8 cellular contexts compared by ENCODE assay signal in genomic region chr9:6008169-6008979, GRCh38. TPM values are rescaled to one million over a fixed set of nuclear protein-coding genes. Genes with fewer than 3 reads are reported as not detected.
DNase-seq lines count a peak whose midpoint lies in the region; ATAC-seq and TF ChIP-seq lines count a peak whose summit lies in the region.

No MANE protein-coding gene starts in this region.

- H3K4me3 Mint-ChIP-seq in activated T-helper 17 cell treated with anti-CD3 and anti-CD28 coated beads, Interleukin-2, amount 50 U/mL, for 72 hours = peak overlapping the region; percentile 95
- H3K4me3 Mint-ChIP-seq in naive thymus-derived CD4-positive, alpha-beta T cell = peak overlapping the region; percentile 74 to 99 (median 94)
- H3K4me3 Mint-ChIP-seq in stimulated activated memory B cell treated with anti-CD40 and anti-IgM and Interleukin-4, amounts not matched to agents 10 μg/mL and 1 μg/mL and 100 μg/mL, for 72 hours = peak overlapping the region; percentile 94

- peaks cover 52% of the 10 kb centered on the region for H3K36me3 Mint-ChIP-seq in activated T-helper 17 cell treated with anti-CD3 and anti-CD28 coated beads, Interleukin-2, amount 50 U/mL, for 72 hours (ENCODE audit: low read depth)
- H3K36me3 Mint-ChIP-seq in naive thymus-derived CD4-positive, alpha-beta T cell = peaks cover 21 to 42% (median 30%) of the 10 kb centered on the region in 5 donors
- peaks cover 46% of the 10 kb centered on the region for H3K36me3 Mint-ChIP-seq in stimulated activated memory B cell treated with anti-CD40 and anti-IgM and Interleukin-4, amounts not matched to agents 10 μg/mL and 1 μg/mL and 100 μg/mL, for 72 hours

- DNase-seq in GM23248 = peak; percentile 99
- peak; percentile 99 for DNase-seq in Karpas-422
- peak; percentile 99 for DNase-seq in RKO (ENCODE audit: low spot score)
- peak; percentile 99 to 100 for DNase-seq in fibroblast of lung (ENCODE audit: low read depth in 2 of 2)
- DNase-seq in naive thymus-derived CD4-positive, alpha-beta T cell = peak; percentile 79 to 98 (median 93)

- H2AFZ ChIP-seq in GM23248 (peak overlapping the region; percentile 91), Karpas-422 (ENCODE audit: low read length) (no peak overlapping the region; the same call in 1 of the 2 replicates), fibroblast of lung (ENCODE audit: low read length) (peak overlapping the region; percentile 37)

- CTCF ChIA-PET in naive thymus-derived CD4-positive, alpha-beta T cell (lab: Charles Lee) = interaction anchor here (0.6 to 1.1 kb wide), 2 partner anchors 16 to 735 kb away, joined by 4 read pairs; no protein-coding TSS in a partner anchor

- H3K36me3 ChIP-seq in DOHH2 (ENCODE audit: control insufficient read depth, low read length) (peaks cover 39% of the 10 kb centered on the region), GM23248 (ENCODE audit: low read depth) (peaks cover 23% of the 10 kb centered on the region), Karpas-422 (ENCODE audit: insufficient read depth, low read length) (peaks cover 20% of the 10 kb centered on the region), fibroblast of lung (ENCODE audit: control insufficient read depth, insufficient read depth, low read length) (no peaks in the 10 kb centered on the region)
- H3K36me3 ChIP-seq in naive thymus-derived CD4-positive, alpha-beta T cell (ENCODE audit: control insufficient read depth in 2 of 3, insufficient read depth in 3 of 3, low read length in 3 of 3) = peaks cover 0 to 13% (median 0%) of the 10 kb centered on the region in 3 experiments

- POLR2A ChIA-PET in naive thymus-derived CD4-positive, alpha-beta T cell (lab: Charles Lee) = interaction anchor here (0.6 to 3.8 kb wide), 18 partner anchors 8 to 1215 kb away, joined by 3 to 37 read pairs (median 4); partner anchors contain the start of genes CD274, ERMP1, KDM4C and RANBP6

- intact Hi-C loops in naive thymus-derived CD4-positive, alpha-beta T cell (cut with micrococcal nuclease) = loop anchor here (1.0 to 5.0 kb wide), 19 partner anchors 36 to 1789 kb away; partner anchors contain the start of genes AK3 (in 2 of the 2), CD274 (in 2 of the 2), KDM4C (in 2 of the 2) and UHRF2 (in 2 of the 2)

- peak overlapping the region; percentile 92 for H3K27ac Mint-ChIP-seq in activated T-helper 17 cell treated with anti-CD3 and anti-CD28 coated beads, Interleukin-2, amount 50 U/mL, for 72 hours
- peak overlapping the region; percentile 83 to 97 (median 91) for H3K27ac Mint-ChIP-seq in naive thymus-derived CD4-positive, alpha-beta T cell
- H3K27ac Mint-ChIP-seq in stimulated activated memory B cell treated with anti-CD40 and anti-IgM and Interleukin-4, amounts not matched to agents 10 μg/mL and 1 μg/mL and 100 μg/mL, for 72 hours = peak overlapping the region; percentile 83

- no peaks in the 10 kb centered on the region for H3K27me3 Mint-ChIP-seq in activated T-helper 17 cell treated with anti-CD3 and anti-CD28 coated beads, Interleukin-2, amount 50 U/mL, for 72 hours
- no peaks in the 10 kb centered on the region for H3K27me3 Mint-ChIP-seq in naive thymus-derived CD4-positive, alpha-beta T cell
- no peaks in the 10 kb centered on the region for H3K27me3 Mint-ChIP-seq in stimulated activated memory B cell treated with anti-CD40 and anti-IgM and Interleukin-4, amounts not matched to agents 10 μg/mL and 1 μg/mL and 100 μg/mL, for 72 hours

- H3K4me1 ChIP-seq in DOHH2 (ENCODE audit: control insufficient read depth, low read length) = peaks cover 40% of the 10 kb centered on the region
- H3K4me1 ChIP-seq in GM23248 (ENCODE audit: insufficient read depth) = peaks cover 15% of the 10 kb centered on the region
- H3K4me1 ChIP-seq in Karpas-422 (ENCODE audit: low read length) = peaks cover 66% of the 10 kb centered on the region
- H3K4me1 ChIP-seq in fibroblast of lung (ENCODE audit: control insufficient read depth, extremely low read depth, insufficient read depth, low read length) = peaks cover 5% of the 10 kb centered on the region
- peaks cover 20 to 36% of the 10 kb centered on the region in 2 donors for H3K4me1 ChIP-seq in naive thymus-derived CD4-positive, alpha-beta T cell (ENCODE audit: control insufficient read depth in 2 of 2, insufficient read depth in 2 of 2, low read length in 2 of 2)

- in situ Hi-C loops in GM23248 (cut with MboI) = no loop called here

- peak overlapping the region; percentile 93 for H3K9ac ChIP-seq in GM23248
- peak overlapping the region; percentile 88 for H3K9ac ChIP-seq in Karpas-422 (ENCODE audit: low read length)
- peak overlapping the region; percentile 85 for H3K9ac ChIP-seq in fibroblast of lung (ENCODE audit: insufficient read depth, low read length)

- ATAC-seq in activated T-helper 17 cell treated with anti-CD3 and anti-CD28 coated beads, Interleukin-2, amount 50 U/mL, for 72 hours (replicated peaks) = peak; percentile 80
- peak; percentile 84 for ATAC-seq in naive thymus-derived CD4-positive, alpha-beta T cell
- ATAC-seq in stimulated activated memory B cell treated with anti-CD40 and anti-IgM and Interleukin-4, amounts not matched to agents 10 μg/mL and 1 μg/mL and 100 μg/mL, for 72 hours = peak; percentile 89

- H3F3A ChIP-seq in DOHH2 (ENCODE audit: control insufficient read depth, insufficient read depth) (peaks cover 15% of the 10 kb centered on the region; the same call in 1 of the 2 replicates), GM23248 (ENCODE audit: insufficient read depth) (peaks cover 22% of the 10 kb centered on the region)

- 1 to 2% methylated on average over 16 to 36 of the region's 40 CpGs for WGBS in GM23248 (ENCODE audit: low coverage in 1 of 2, low lambda C conversion rate in 2 of 2, missing lambda C conversion rate in 2 of 2), 2 experiments

- peak overlapping the region; percentile 77 for H3K4me2 ChIP-seq in DOHH2 (ENCODE audit: low read length)
- H3K4me2 ChIP-seq in GM23248 (ENCODE audit: unreplicated experiment) = peak overlapping the region; percentile 84
- H3K4me2 ChIP-seq in Karpas-422 (ENCODE audit: low read depth, low read length, poor library complexity, severe bottlenecking) = peak overlapping the region; percentile 96
- peak overlapping the region; percentile 59 for H3K4me2 ChIP-seq in fibroblast of lung (ENCODE audit: extremely low read depth, insufficient read depth, low read length)

- H3K79me2 ChIP-seq in DOHH2 (ENCODE audit: control insufficient read depth, low read length) = peaks cover 86% of the 10 kb centered on the region
- H3K79me2 ChIP-seq in GM23248 (ENCODE audit: insufficient read depth) = peaks cover 78% of the 10 kb centered on the region
- peaks cover 79% of the 10 kb centered on the region for H3K79me2 ChIP-seq in Karpas-422 (ENCODE audit: low read length)
- H3K79me2 ChIP-seq in fibroblast of lung (ENCODE audit: control insufficient read depth, insufficient read depth, low read length) = peaks cover 44% of the 10 kb centered on the region

- peak overlapping the region; percentile 82 for H3K4me3 ChIP-seq in DOHH2 (ENCODE audit: low read length)
- H3K4me3 ChIP-seq in GM23248 = peak overlapping the region; percentile 91
- H3K4me3 ChIP-seq in Karpas-422 (ENCODE audit: low read length) = peak overlapping the region; percentile 96
- H3K4me3 ChIP-seq in fibroblast of lung (replicated peaks in 1 of 4; ENCODE audit: control extremely low read depth in 1 of 4, insufficient read depth in 1 of 4, low read depth in 3 of 4, low read length in 4 of 4) = peak overlapping the region; percentile 79 to 84 (median 82)
- H3K4me3 ChIP-seq in naive thymus-derived CD4-positive, alpha-beta T cell (ENCODE audit: low read length) = peak overlapping the region; percentile 75

- peaks cover 6% of the 10 kb centered on the region for H3K9me3 Mint-ChIP-seq in activated T-helper 17 cell treated with anti-CD3 and anti-CD28 coated beads, Interleukin-2, amount 50 U/mL, for 72 hours
- H3K9me3 Mint-ChIP-seq in naive thymus-derived CD4-positive, alpha-beta T cell = peaks cover 0 to 29% (median 10%) of the 10 kb centered on the region in 11 donors
- H3K9me3 Mint-ChIP-seq in stimulated activated memory B cell treated with anti-CD40 and anti-IgM and Interleukin-4, amounts not matched to agents 10 μg/mL and 1 μg/mL and 100 μg/mL, for 72 hours = peaks cover 3% of the 10 kb centered on the region

- TF ChIP-seq CTCF in DOHH2 (IDR thresholded peaks at IDR 0.05; ENCODE audit: low read depth, low read length, poor library complexity, severe bottlenecking) (no peak), fibroblast of lung (conservative IDR thresholded peaks at IDR 0.05 in 1 of 2, IDR thresholded peaks at IDR 0.05 in 1 of 2; ENCODE audit: low read depth in 1 of 2, low read length in 2 of 2) (no peak)

- H3K4me1 Mint-ChIP-seq in activated T-helper 17 cell treated with anti-CD3 and anti-CD28 coated beads, Interleukin-2, amount 50 U/mL, for 72 hours = peaks cover 30% of the 10 kb centered on the region
- peaks cover 26 to 75% (median 65%) of the 10 kb centered on the region in 7 donors for H3K4me1 Mint-ChIP-seq in naive thymus-derived CD4-positive, alpha-beta T cell
- peaks cover 67% of the 10 kb centered on the region for H3K4me1 Mint-ChIP-seq in stimulated activated memory B cell treated with anti-CD40 and anti-IgM and Interleukin-4, amounts not matched to agents 10 μg/mL and 1 μg/mL and 100 μg/mL, for 72 hours

- no peaks in the 10 kb centered on the region for H3K9me2 ChIP-seq in DOHH2 (replicated peaks; ENCODE audit: control insufficient read depth, low read length)
- H3K9me2 ChIP-seq in GM23248 (ENCODE audit: insufficient read depth) = no peaks in the 10 kb centered on the region
- H3K9me2 ChIP-seq in Karpas-422 (replicated peaks; ENCODE audit: insufficient read depth, low read length) = no peaks in the 10 kb centered on the region

- H4K20me1 ChIP-seq in DOHH2 (ENCODE audit: control insufficient read depth, insufficient read depth, low read depth, low read length) (peaks cover 9% of the 10 kb centered on the region), GM23248 (ENCODE audit: insufficient read depth) (peaks cover 8% of the 10 kb centered on the region; the same call in 1 of the 2 replicates), Karpas-422 (ENCODE audit: insufficient read depth, low read depth, low read length) (peaks cover 9% of the 10 kb centered on the region; the same call in 1 of the 2 replicates), fibroblast of lung (ENCODE audit: control insufficient read depth, extremely low read depth, insufficient read depth, low read length) (peaks cover 2% of the 10 kb centered on the region)

- no peaks in the 10 kb centered on the region for H3K27me3 ChIP-seq in DOHH2 (ENCODE audit: control insufficient read depth, low read length)
- H3K27me3 ChIP-seq in GM23248 (replicated peaks; ENCODE audit: insufficient read depth) = no peaks in the 10 kb centered on the region
- H3K27me3 ChIP-seq in Karpas-422 (ENCODE audit: low read length) = no peaks in the 10 kb centered on the region
- H3K27me3 ChIP-seq in fibroblast of lung (ENCODE audit: control insufficient read depth, insufficient read depth, low read length) = no peaks in the 10 kb centered on the region
- no peaks in the 10 kb centered on the region for H3K27me3 ChIP-seq in naive thymus-derived CD4-positive, alpha-beta T cell (ENCODE audit: control insufficient read depth in 2 of 2, insufficient read depth in 2 of 2, low read length in 2 of 2)

- H3K27ac ChIP-seq in DOHH2 (ENCODE audit: low read depth, low read length) = peak overlapping the region; percentile 67
- H3K27ac ChIP-seq in GM23248 = peak overlapping the region; percentile 79
- peak overlapping the region; percentile 92 for H3K27ac ChIP-seq in Karpas-422 (ENCODE audit: low read length)
- peak overlapping the region; percentile 76 for H3K27ac ChIP-seq in fibroblast of lung (ENCODE audit: insufficient read depth, low read length)
- peak overlapping the region; percentile 97 for H3K27ac ChIP-seq in naive thymus-derived CD4-positive, alpha-beta T cell (ENCODE audit: low read depth, low read length)

- H3K9me3 ChIP-seq in DOHH2 (ENCODE audit: control insufficient read depth, insufficient read depth, low read length) = no peaks in the 10 kb centered on the region
- no peaks in the 10 kb centered on the region for H3K9me3 ChIP-seq in GM23248 (ENCODE audit: low read depth)
- no peaks in the 10 kb centered on the region for H3K9me3 ChIP-seq in Karpas-422 (ENCODE audit: low read length)
- H3K9me3 ChIP-seq in fibroblast of lung (ENCODE audit: control insufficient read depth, insufficient read depth, low read depth, low read length) = no peaks in the 10 kb centered on the region
- H3K9me3 ChIP-seq in naive thymus-derived CD4-positive, alpha-beta T cell (ENCODE audit: control insufficient read depth in 2 of 3, low read length in 3 of 3) = peaks cover 0 to under 1% (median 0%) of the 10 kb centered on the region in 3 experiments

RNA-seq across cellular contexts. Expression of gene RANBP6, which starts 7.0 kb away (rescaled TPM):
- 25.7 and 35.0 TPM in 2 replicates for total RNA-seq in GM23248 (2014; rRNA removed; shearing (Covaris generic))
- polyA plus RNA-seq in GM23248 (2016; fragmentation: Nextera tagmentation; extraction: Ambion mirVana) = 16.3 and 17.8 TPM in 2 replicates
- total RNA-seq in Karpas-422 (2014; rRNA removed; shearing (Covaris generic); ENCODE audit: low replicate concordance) = 16.8 and 21.0 TPM in 2 replicates
- 10 to 100 TPM; 14.6 to 22.7 TPM for total RNA-seq in activated T-helper 17 cell treated with anti-CD3 and anti-CD28 coated beads, Interleukin-2, amount 50 U/mL, for 72 hours
- 22.1 and 24.9 TPM in 2 replicates for total RNA-seq in fibroblast of lung
- 14.2 and 17.2 TPM in 2 replicates for polyA plus RNA-seq in fibroblast of lung
- polyA plus RNA-seq in fibroblast of lung (2012) = 14.2 and 17.5 TPM in 2 replicates
- polyA minus RNA-seq in fibroblast of lung (ENCODE audit: low replicate concordance) = 1.5 and 1.9 TPM in 2 replicates
- total RNA-seq in naive thymus-derived CD4-positive, alpha-beta T cell = 10 to 100 TPM; 21.9 to 34.3 (median 30.3) TPM
- 10 to 100 TPM; 21.0 to 22.9 TPM for polyA plus RNA-seq in naive thymus-derived CD4-positive, alpha-beta T cell

Comparison
In these comparisons a context has a peak if more than half of its experiments do, and no peak if none do; other contexts are left out.
1. Peak in every context shown above with its lines: DNase-seq, ATAC-seq, H3K4me3 ChIP-seq and H3K27ac ChIP-seq.